Comparison of ENCODE assay signal across 8 cellular contexts in genomic region chrX:10119399-10119990, GRCh38. TPM values are rescaled to one million over a fixed set of nuclear protein-coding genes. Genes with fewer than 3 reads are reported as not detected.
DNase-seq lines count a peak whose midpoint lies in the region; ATAC-seq and TF ChIP-seq lines count a peak whose summit lies in the region.

No MANE protein-coding gene starts in this region.

- intact Hi-C loops in right cardiac atrium (cut with DNase I) (loop anchor here (1.0 to 5.0 kb wide), 4 partner anchors 122 to 232 kb away; no protein-coding TSS in a partner anchor), sigmoid colon (cut with DNase I) (loop anchor here (1.0 to 5.0 kb wide), 2 partner anchors 37 to 123 kb away; no protein-coding TSS in a partner anchor)

- H3K27ac Mint-ChIP-seq in T-helper 2 cell treated with Interferon-gamma antibody and Interleukin-4, amounts not matched to agents 5 μg/mL and 100 μg/mL, for 36 hours: no peak overlapping the region

- DNase-seq in ELR (ENCODE audit: low read depth) (peak; percentile 79), HEK293T (ENCODE audit: extremely low spot score) (peak; percentile 45), NCI-H146 (lab: John Stamatoyannopoulos, UW) (peak; percentile 70), anterior cingulate cortex (lab: John Stamatoyannopoulos, UW) (peak in 55 of 58 donors; percentile 8 to 85 (median 55)), right cardiac atrium (peak in 2 of 3 donors; percentile 46 to 61), sigmoid colon (peak; percentile 87)
- peak; percentile 59 for DNase-seq in T-helper 2 cell treated with Interferon-gamma antibody and Interleukin-4, amounts not matched to agents 5 μg/mL and 100 μg/mL, for 36 hours (ENCODE audit: low spot score)

- H3K4me1 ChIP-seq in right cardiac atrium (ENCODE audit: control insufficient read depth, insufficient read depth, low read length) (no peaks in the 10 kb centered on the region), sigmoid colon (peaks cover 0 to 11% (median 0%) of the 10 kb centered on the region in 4 donors)

- H3K4me3 Mint-ChIP-seq in T-helper 2 cell treated with Interferon-gamma antibody and Interleukin-4, amounts not matched to agents 5 μg/mL and 100 μg/mL, for 36 hours: no peak overlapping the region

- H3K9me3 ChIP-seq in right cardiac atrium (ENCODE audit: control insufficient read depth, low read length) (no peaks in the 10 kb centered on the region), sigmoid colon (no peaks in the 10 kb centered on the region)

- ATAC-seq in right cardiac atrium: peak; percentile 49 to 66
- no peak for ATAC-seq in GM18868 (IDR thresholded peaks at IDR 0.05; ENCODE audit: unreplicated experiment)

- peak; percentile 94 to 100 (median 100) for TF ChIP-seq CTCF in sigmoid colon (IDR thresholded peaks at IDR 0.05)

- WGBS in right cardiac atrium: 14% methylated on average over 16 of the region's 16 CpGs
- 10 to 15% methylated on average over 16 of the region's 16 CpGs for WGBS in sigmoid colon, 2 donors

- peaks cover 5% of the 10 kb centered on the region for H3K4me1 Mint-ChIP-seq in T-helper 2 cell treated with Interferon-gamma antibody and Interleukin-4, amounts not matched to agents 5 μg/mL and 100 μg/mL, for 36 hours (ENCODE audit: low read depth)

- POLR2A ChIA-PET in HEK293T (lab: Yijun Ruan, JAX): no interaction called here

- TF ChIP-seq POLR2A in sigmoid colon (IDR thresholded peaks at IDR 0.05): no peak

- peaks cover 0 to 11% (median 3%) of the 10 kb centered on the region in 4 donors for H3K36me3 ChIP-seq in sigmoid colon

- no peaks in the 10 kb centered on the region for H3K9me3 Mint-ChIP-seq in T-helper 2 cell treated with Interferon-gamma antibody and Interleukin-4, amounts not matched to agents 5 μg/mL and 100 μg/mL, for 36 hours

- CTCF ChIA-PET in HEK293T (lab: Yijun Ruan, JAX): interaction anchor here (0.5 to 1.1 kb wide), 12 partner anchors 12 to 1377 kb away, joined by 3 to 7 read pairs (median 3); no protein-coding TSS in a partner anchor

- H3K27ac ChIP-seq in right cardiac atrium (ENCODE audit: low read length) (no peak overlapping the region), sigmoid colon (peak overlapping the region; percentile 23 to 64 (median 44))

- no peak for TF ChIP-seq EP300 in sigmoid colon (IDR thresholded peaks at IDR 0.05)

- H3K4me3 ChIP-seq in right cardiac atrium (ENCODE audit: low read length) (no peak overlapping the region), sigmoid colon (no peak overlapping the region)

- H3K27me3 ChIP-seq in right cardiac atrium (ENCODE audit: control insufficient read depth, insufficient read depth) (no peaks in the 10 kb centered on the region), sigmoid colon (no peaks in the 10 kb centered on the region)

- peaks cover 11% of the 10 kb centered on the region for H3K36me3 Mint-ChIP-seq in T-helper 2 cell treated with Interferon-gamma antibody and Interleukin-4, amounts not matched to agents 5 μg/mL and 100 μg/mL, for 36 hours (ENCODE audit: low read depth)

- H3K27me3 Mint-ChIP-seq in T-helper 2 cell treated with Interferon-gamma antibody and Interleukin-4, amounts not matched to agents 5 μg/mL and 100 μg/mL, for 36 hours (ENCODE audit: low read depth): no peaks in the 10 kb centered on the region

TF ChIP-seq in HEK293T, 16 proteins besides CTCF, POLR2A, EP300 and RAD21:
- TF ChIP-seq SUZ12 (IDR thresholded peaks at IDR 0.05): no peak
- TF ChIP-seq, protein P1, sequence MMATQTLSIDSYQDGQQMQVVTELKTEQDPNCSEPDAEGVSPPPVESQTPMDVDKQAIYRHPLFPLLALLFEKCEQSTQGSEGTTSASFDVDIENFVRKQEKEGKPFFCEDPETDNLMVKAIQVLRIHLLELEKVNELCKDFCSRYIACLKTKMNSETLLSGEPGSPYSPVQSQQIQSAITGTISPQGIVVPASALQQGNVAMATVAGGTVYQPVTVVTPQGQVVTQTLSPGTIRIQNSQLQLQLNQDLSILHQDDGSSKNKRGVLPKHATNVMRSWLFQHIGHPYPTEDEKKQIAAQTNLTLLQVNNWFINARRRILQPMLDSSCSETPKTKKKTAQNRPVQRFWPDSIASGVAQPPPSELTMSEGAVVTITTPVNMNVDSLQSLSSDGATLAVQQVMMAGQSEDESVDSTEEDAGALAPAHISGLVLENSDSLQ (IDR thresholded peaks at IDR 0.05): peak; percentile 75
- no peak for TF ChIP-seq NFRKB (IDR thresholded peaks at IDR 0.05)
- no peak for TF ChIP-seq SP1 (IDR thresholded peaks at IDR 0.05)
- peak; percentile 71 for TF ChIP-seq CTBP1 (IDR thresholded peaks at IDR 0.05; ENCODE audit: borderline replicate concordance)
- peak; percentile 29; the same call in 1 of the 2 replicates for TF ChIP-seq TARDBP (IDR thresholded peaks at IDR 0.05)
- TF ChIP-seq LEF1 (IDR thresholded peaks at IDR 0.05; ENCODE audit: borderline replicate concordance): no peak

RNA-seq across cellular contexts. Expression of gene CLCN4, which starts 37.3 kb away (rescaled TPM):
- 10 to 100 TPM; 27.0 to 34.9 (median 30.7) TPM for total RNA-seq in right cardiac atrium
- polyA plus RNA-seq in right cardiac atrium: 11.0 TPM
- total RNA-seq in sigmoid colon: 1 to 10 TPM in 1 of 4 donors, under 1 TPM in 3; 0.66 to 1.1 (median 0.83) TPM
- under 1 TPM; under 0.01 to 0.96 (median 0.69) TPM for polyA plus RNA-seq in sigmoid colon

Comparison
In these comparisons a context has a peak if more than half of its experiments do, and no peak if none do; other contexts are left out.
1. RNA of gene CLCN4, which starts 37.3 kb away (total RNA-seq): 27.0 to 34.9 TPM in right cardiac atrium; 0.66 to 1.1 TPM in sigmoid colon; every median in the first group is over 10 times any median in the second.
2. Peak in every context shown above with its lines, with median percentiles within 50 percentile points of each other: DNase-seq.